ENCODE assay signal across 17 cellular contexts in the genomic region with DNA sequence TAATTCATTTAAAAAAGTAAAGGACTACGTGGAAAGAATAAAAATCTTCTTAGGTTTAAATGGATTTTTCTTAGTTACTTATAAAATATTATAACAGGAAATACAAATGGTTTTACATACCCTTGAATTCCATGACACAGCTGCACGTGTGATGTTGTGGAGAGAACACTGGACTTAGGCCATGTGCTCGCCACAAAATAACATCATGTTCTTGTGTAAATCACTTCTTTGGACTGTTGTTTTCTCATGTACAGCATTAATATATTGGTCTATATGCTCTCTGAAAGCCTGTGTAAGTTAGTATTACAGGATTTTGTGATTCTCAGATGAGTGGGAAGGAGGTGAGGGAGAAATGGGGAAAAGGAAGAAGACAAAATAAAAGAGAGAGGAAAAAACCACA.
DNase-seq lines count a peak whose midpoint lies in the region; ATAC-seq and TF ChIP-seq lines count a peak whose summit lies in the region.
"Had no signal": no experiment of that assay in that cellular context is flagged by ENCODE, and none has a peak within 500 bp of the region (broad histone marks: within the 10 kb centered on the region; RNA-seq: fewer than 3 reads in every experiment).

No MANE protein-coding gene starts in this region.

- H4K20me1 ChIP-seq in IMR-90 (ENCODE audit: insufficient read depth, low read length) = no peaks in the 10 kb centered on the region

- H3K9me1 ChIP-seq in IMR-90 (ENCODE audit: insufficient read depth, low read length) = no peaks in the 10 kb centered on the region

- no peak overlapping the region for H3K4ac ChIP-seq in IMR-90 (ENCODE audit: low read depth, low read length)

- H2AK5ac ChIP-seq in IMR-90 (ENCODE audit: low read depth, low read length) = no peak overlapping the region

- TF ChIP-seq CTCF in IMR-90 (conservative IDR thresholded peaks at IDR 0.05; ENCODE audit: low read depth, low read length) (no peak), lower leg skin (IDR thresholded peaks at IDR 0.05) (no peak)

- POLR2A ChIA-PET in IMR-90 (lab: Charles Lee; ENCODE audit: unreplicated experiment) = no interaction called here

- H3K14ac ChIP-seq in IMR-90 (replicated peaks; ENCODE audit: low read depth, low read length) = 0 out of 2 replicates have a peak overlapping the region, but pooled peaks have one; percentile 37

- no peak overlapping the region for H3K4me3 ChIP-seq in IMR-90 (ENCODE audit: insufficient read depth, low read depth, low read length)
- no peak overlapping the region for H3K4me3 ChIP-seq in lower leg skin (ENCODE audit: low read depth, poor library complexity, severe bottlenecking)
- H3K4me3 ChIP-seq: gastrocnemius medialis, left ventricle myocardium inferior, psoas muscle had no signal

- ATAC-seq in IMR-90 (ENCODE audit: low read depth) = no peak
- ATAC-seq in GM18519 (IDR thresholded peaks at IDR 0.05; ENCODE audit: low FRiP score, unreplicated experiment) = no peak
- ATAC-seq in Right ventricle myocardium superior (ENCODE audit: poor library complexity) = no peak
- ATAC-seq: naive thymus-derived CD8-positive, alpha-beta T cell; psoas muscle had no signal

- in situ Hi-C loops in IMR-90 (cut with MboI; ENCODE audit: low sequenced_read_pairs) = no loop called here

- no peak overlapping the region for H2BK5ac ChIP-seq in IMR-90 (ENCODE audit: low read depth, low read length, poor library complexity, severe bottlenecking)

- no peaks in the 10 kb centered on the region for H3K79me1 ChIP-seq in IMR-90 (ENCODE audit: low read depth in 1 of 2, low read length in 2 of 2)

- no peak overlapping the region for H4K5ac ChIP-seq in IMR-90 (ENCODE audit: low read depth, low read length)

- dilution Hi-C loops in IMR-90 (cut with HindIII; ENCODE audit: low sequenced_read_pairs, unreplicated experiment) = no loop called here

- H3K4me2 ChIP-seq in IMR-90 (ENCODE audit: low read depth, low read length) = no peak overlapping the region

- no peak overlapping the region for H3K23ac ChIP-seq in IMR-90 (ENCODE audit: low read depth, low read length)

- no peak overlapping the region for H3K56ac ChIP-seq in IMR-90 (ENCODE audit: extremely low read depth, insufficient read depth, low read length)

- no peak overlapping the region for H2AK9ac ChIP-seq in IMR-90 (replicated peaks; ENCODE audit: low read depth, low read length, poor library complexity)

- TF ChIP-seq POLR2A in IMR-90 (IDR thresholded peaks at IDR 0.05; ENCODE audit: low read depth, low read length) (no peak), lower leg skin (IDR thresholded peaks at IDR 0.05) (no peak)

- no peaks in the 10 kb centered on the region for H3K9me3 ChIP-seq in IMR-90 (ENCODE audit: control insufficient read depth, insufficient read depth, low read length)
- H3K9me3 ChIP-seq: gastrocnemius medialis, psoas muscle had no signal

- BruUV-seq in IMR-90 (replicated peaks; lab: Mats Ljungman, UMichigan) = no TSS peak

- no peak overlapping the region for H2BK15ac ChIP-seq in IMR-90 (ENCODE audit: low read depth, low read length)

- no peak overlapping the region for H3K9ac ChIP-seq in IMR-90 (ENCODE audit: low read depth, low read length)

- H3K27ac ChIP-seq in IMR-90 (ENCODE audit: insufficient read depth, low read length) = no peak overlapping the region
- H3K27ac ChIP-seq in caudate nucleus (ENCODE audit: low read depth, low read length) = peak overlapping the region; percentile 52
- H3K27ac ChIP-seq in substantia nigra (ENCODE audit: low read depth, low read length, poor library complexity, severe bottlenecking) = peak overlapping the region; percentile 84
- H3K27ac ChIP-seq: left ventricle myocardium inferior, psoas muscle had no signal

- H4K91ac ChIP-seq in IMR-90 (ENCODE audit: insufficient read depth, low read depth, low read length) = no peak overlapping the region

- CTCF ChIA-PET in IMR-90 (lab: Yijun Ruan, JAX) = no interaction called here

- no peak overlapping the region for H2BK20ac ChIP-seq in IMR-90 (ENCODE audit: low read depth, low read length)

- no peaks in the 10 kb centered on the region for H3K36me3 ChIP-seq in IMR-90 (ENCODE audit: control insufficient read depth, insufficient read depth, low read length)
- H3K36me3 ChIP-seq: gastrocnemius medialis, left ventricle myocardium inferior had no signal

- no peak overlapping the region for H3K18ac ChIP-seq in IMR-90 (ENCODE audit: low read depth, low read length)

- H2AFZ ChIP-seq in IMR-90 (replicated peaks; ENCODE audit: low read length, poor library complexity) = no peak overlapping the region

- H4K8ac ChIP-seq in IMR-90 (ENCODE audit: low read depth in 2 of 2, low read length in 2 of 2) = no peak overlapping the region

- DNase-seq in IMR-90 = peak; percentile 24
- peak in 2 of 61 donors; percentile 2 to 17 for DNase-seq in caudate nucleus (lab: John Stamatoyannopoulos, UW)
- DNase-seq in lower leg skin (ENCODE audit: low spot score in 2 of 2) = peak; percentile 61 to 84
- DNase-seq in substantia nigra (lab: John Stamatoyannopoulos, UW) = no peak
- no peak for DNase-seq in glomerular visceral epithelial cell (ENCODE audit: extremely low spot score)
- DNase-seq in Right ventricle myocardium superior = no peak
- DNase-seq: activated B cell treated with CpG ODN at 0.5 μM for 24 hours; activated naive CD8-positive, alpha-beta T cell treated with anti-CD3 and anti-CD28 coated beads, Interleukin-2, amount 10 ng/mL, durations not matched to agents 7 days and 5 days; AML-193; gastrocnemius medialis; left ventricle myocardium inferior; naive thymus-derived CD8-positive, alpha-beta T cell; NCI-H187 treated with DMSO at 0.1 percent for 48 hours; psoas muscle; SHP77; stimulated activated naive CD4-positive, alpha-beta T cell had no signal

- TF ChIP-seq RAD21 in IMR-90 (IDR thresholded peaks at IDR 0.05; ENCODE audit: low read length) = no peak

- WGBS in IMR-90 (ENCODE audit: extremely low coverage in 2 of 2, insufficient read length in 1 of 2), 2 experiments = no CpG with 5 or more reads among the region's 3 CpGs
- WGBS in lower leg skin, 2 donors = 58 to 60% methylated on average over 3 of the region's 3 CpGs

- intact Hi-C loops in IMR-90 (cut with micrococcal nuclease) (no loop called here), lower leg skin (cut with DNase I; ENCODE audit: low total_unique reads) (no loop called here), Right ventricle myocardium superior (cut with DNase I) (no loop called here)

- no peak overlapping the region for H2BK120ac ChIP-seq in IMR-90 (ENCODE audit: low read depth, low read length)

- no peaks in the 10 kb centered on the region for H3K4me1 ChIP-seq in IMR-90 (ENCODE audit: control insufficient read depth, insufficient read depth, low read length)
- H3K4me1 ChIP-seq: gastrocnemius medialis, left ventricle myocardium inferior, psoas muscle had no signal

- no peaks in the 10 kb centered on the region for H3K27me3 ChIP-seq in IMR-90 (ENCODE audit: control insufficient read depth, insufficient read depth, low read length)
- H3K27me3 ChIP-seq: gastrocnemius medialis had no signal

TF ChIP-seq in IMR-90, 13 proteins besides CTCF, POLR2A, EP300 and RAD21:
- no peak for TF ChIP-seq MXI1 (IDR thresholded peaks at IDR 0.05; ENCODE audit: borderline replicate concordance, low read depth, low read length)
- no peak for TF ChIP-seq NFE2L2 (IDR thresholded peaks at IDR 0.05; ENCODE audit: low read depth, low read length)
- no peak for TF ChIP-seq MAFK (IDR thresholded peaks at IDR 0.05; ENCODE audit: low read depth, low read length)

Comparison
In these comparisons a context has a peak if more than half of its experiments do, and no peak if none do; other contexts are left out.
1. DNase-seq: peak in IMR-90 (single experiment) and lower leg skin (2 of 2); none in substantia nigra (0 of 49), glomerular visceral epithelial cell (single experiment) and Right ventricle myocardium superior (single experiment).